ENCODE assay signal across 9 cellular contexts in the genomic region with DNA sequence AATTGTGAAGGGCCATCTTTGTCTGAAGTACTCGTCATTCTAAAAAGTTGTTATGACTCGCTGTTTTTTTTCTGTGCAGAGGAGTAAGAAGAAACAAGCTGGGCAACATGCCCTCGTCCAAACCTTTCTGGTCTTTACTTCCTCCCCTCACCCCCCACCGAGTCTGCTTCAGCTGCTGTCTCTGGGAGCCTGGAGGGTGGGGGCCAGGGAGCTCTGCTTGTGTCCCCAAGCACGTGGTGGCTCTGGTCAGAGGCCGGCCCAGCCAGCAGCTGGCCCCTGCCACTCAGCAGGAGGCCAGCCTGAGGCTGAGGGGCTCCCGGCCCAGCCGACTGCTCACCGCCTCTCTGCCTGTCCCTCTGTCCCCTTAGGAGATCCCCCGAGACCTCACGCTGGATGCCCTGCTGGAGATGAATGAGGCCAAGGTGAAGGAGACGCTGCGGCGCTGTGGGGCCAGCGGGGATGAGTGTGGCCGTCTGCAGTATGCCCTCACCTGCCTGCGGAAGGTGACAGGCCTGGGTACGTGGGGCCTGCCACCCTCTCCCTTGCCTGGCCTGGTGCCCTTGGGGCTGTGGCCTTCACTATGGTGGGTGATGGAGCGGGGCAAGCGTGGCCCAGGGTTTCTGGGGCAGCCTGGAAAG. TPM values are rescaled to one million over a fixed set of nuclear protein-coding genes. Genes with fewer than 3 reads are reported as not detected.
DNase-seq lines count a peak whose midpoint lies in the region; ATAC-seq and TF ChIP-seq lines count a peak whose summit lies in the region.
"Had no signal": no experiment of that assay in that cellular context is flagged by ENCODE, and none has a peak within 500 bp of the region (broad histone marks: within the 10 kb centered on the region; RNA-seq: fewer than 3 reads in every experiment).

No MANE protein-coding gene starts in this region.

- H3K27ac ChIP-seq in BLaER1 treated with 17β-estradiol and CSF1 and Interleukin-3, amounts not matched to agents 10 nM and 100 nM: peak overlapping the region in 6 of 11 experiments; percentile 32 to 50 (median 44); a peak in 8 of 22 replicates
- H3K27ac ChIP-seq in SK-N-MC (peak overlapping the region; percentile 96), fibroblast of lung (ENCODE audit: insufficient read depth, low read length) (no peak overlapping the region), osteoblast (ENCODE audit: low read depth, low read length) (peak overlapping the region; percentile 13)

- H3K4me2 ChIP-seq in BLaER1 treated with 17β-estradiol and CSF1 and Interleukin-3, amounts not matched to agents 10 nM and 100 nM: peak overlapping the region in 7 of 11 experiments; percentile 25 to 48 (median 33); a peak in 12 of 22 replicates
- H3K4me2 ChIP-seq in fibroblast of lung (ENCODE audit: extremely low read depth, insufficient read depth, low read length) (no peak overlapping the region), osteoblast (ENCODE audit: insufficient read depth, low read length) (no peak overlapping the region)

- H3K79me2 ChIP-seq in fibroblast of lung (ENCODE audit: control insufficient read depth, insufficient read depth, low read length) (no peaks in the 10 kb centered on the region), osteoblast (ENCODE audit: insufficient read depth, low read length) (no peaks in the 10 kb centered on the region)

- peaks cover 0 to 12% (median 0%) of the 10 kb centered on the region in 11 experiments; a peak in 1 of 22 replicates for H3K36me3 ChIP-seq in BLaER1 treated with 17β-estradiol and CSF1 and Interleukin-3, amounts not matched to agents 10 nM and 100 nM
- H3K36me3 ChIP-seq in SK-N-MC (ENCODE audit: insufficient read depth, low read length): peaks cover 7% of the 10 kb centered on the region; the same call in 1 of the 2 replicates
- H3K36me3 ChIP-seq in fibroblast of lung (ENCODE audit: control insufficient read depth, insufficient read depth, low read length): no peaks in the 10 kb centered on the region
- no peaks in the 10 kb centered on the region for H3K36me3 ChIP-seq in osteoblast (ENCODE audit: insufficient read depth, low read length)

- H2AFZ ChIP-seq in fibroblast of lung (ENCODE audit: low read length): no peak overlapping the region
- no peak overlapping the region for H2AFZ ChIP-seq in osteoblast (ENCODE audit: low read length)

- peaks cover 3% of the 10 kb centered on the region for H3K36me3 Mint-ChIP-seq in effector memory CD8-positive, alpha-beta T cell (ENCODE audit: insufficient read depth)

- DNase-seq in SK-N-MC (ENCODE audit: low read depth, low spot score): no peak
- DNase-seq in fibroblast of lung (ENCODE audit: low read depth in 2 of 2): peak; percentile 51 to 67
- peak; percentile 88 for DNase-seq in osteoblast (ENCODE audit: insufficient read length, low spot score, missing footprints)
- no peak for DNase-seq in COLO668 (lab: John Stamatoyannopoulos, UW; ENCODE audit: unreplicated experiment)
- DNase-seq in activated gamma-delta T cell treated with Interleukin-2 at 50 U/mL for 16 hours: no peak
- no peak for DNase-seq in effector memory CD8-positive, alpha-beta T cell

- peak overlapping the region in 1 of 2 donors; percentile 3 for H3K27ac Mint-ChIP-seq in effector memory CD8-positive, alpha-beta T cell
- H3K27ac Mint-ChIP-seq: dendritic cell treated with granulocyte-macrophage colony-stimulating factor and Interleukin-4, amounts not matched to agents 40 ng/mL and 50 ng/mL, for 4 days had no signal

- H3K9me3 ChIP-seq in BLaER1 treated with 17β-estradiol and CSF1 and Interleukin-3, amounts not matched to agents 10 nM and 100 nM (replicated peaks in 1 of 11): no peaks in the 10 kb centered on the region
- H3K9me3 ChIP-seq in SK-N-MC (ENCODE audit: low read depth, low read length) (no peaks in the 10 kb centered on the region), fibroblast of lung (ENCODE audit: control insufficient read depth, insufficient read depth, low read depth, low read length) (no peaks in the 10 kb centered on the region), osteoblast (ENCODE audit: low read depth, low read length) (no peaks in the 10 kb centered on the region)

- no peaks in the 10 kb centered on the region for H3K27me3 Mint-ChIP-seq in effector memory CD8-positive, alpha-beta T cell
- H3K27me3 Mint-ChIP-seq: dendritic cell treated with granulocyte-macrophage colony-stimulating factor and Interleukin-4, amounts not matched to agents 40 ng/mL and 50 ng/mL, for 4 days had no signal

- no peak for ATAC-seq in HG02852 (IDR thresholded peaks at IDR 0.05; ENCODE audit: unreplicated experiment)
- no peak for ATAC-seq in effector memory CD8-positive, alpha-beta T cell (replicated peaks)

- peaks cover 11 to 28% of the 10 kb centered on the region in 2 donors for H3K4me1 Mint-ChIP-seq in effector memory CD8-positive, alpha-beta T cell (ENCODE audit: low read depth in 2 of 2)

- H3K9me3 Mint-ChIP-seq in effector memory CD8-positive, alpha-beta T cell: no peaks in the 10 kb centered on the region
- H3K9me3 Mint-ChIP-seq: dendritic cell treated with granulocyte-macrophage colony-stimulating factor and Interleukin-4, amounts not matched to agents 40 ng/mL and 50 ng/mL, for 4 days had no signal

- no peak for TF ChIP-seq CTCF in fibroblast of lung (conservative IDR thresholded peaks at IDR 0.05 in 1 of 2, IDR thresholded peaks at IDR 0.05 in 1 of 2; ENCODE audit: low read depth in 1 of 2, low read length in 2 of 2)
- no peak for TF ChIP-seq CTCF in osteoblast (IDR thresholded peaks at IDR 0.05; ENCODE audit: extremely low read depth, low read depth, low read length)

- no peak overlapping the region for H3K4me3 ChIP-seq in BLaER1 treated with 17β-estradiol and CSF1 and Interleukin-3, amounts not matched to agents 10 nM and 100 nM
- H3K4me3 ChIP-seq in SK-N-MC: no peak overlapping the region
- no peak overlapping the region for H3K4me3 ChIP-seq in fibroblast of lung (replicated peaks in 1 of 4; ENCODE audit: control extremely low read depth in 1 of 4, insufficient read depth in 1 of 4, low read depth in 3 of 4, low read length in 4 of 4)
- H3K4me3 ChIP-seq in osteoblast (ENCODE audit: insufficient read depth, low read length): no peak overlapping the region

- H3K4me3 Mint-ChIP-seq in effector memory CD8-positive, alpha-beta T cell: no peak overlapping the region
- H3K4me3 Mint-ChIP-seq: dendritic cell treated with granulocyte-macrophage colony-stimulating factor and Interleukin-4, amounts not matched to agents 40 ng/mL and 50 ng/mL, for 4 days had no signal

- H3K9ac ChIP-seq in BLaER1 treated with 17β-estradiol and CSF1 and Interleukin-3, amounts not matched to agents 10 nM and 100 nM: peak overlapping the region in 5 of 11 experiments; percentile 7 to 50 (median 25); a peak in 4 of 22 replicates
- H3K9ac ChIP-seq in SK-N-MC (ENCODE audit: insufficient read length): peak overlapping the region; percentile 61
- H3K9ac ChIP-seq in fibroblast of lung (ENCODE audit: insufficient read depth, low read length): no peak overlapping the region

- H3K27me3 ChIP-seq in BLaER1 treated with 17β-estradiol and CSF1 and Interleukin-3, amounts not matched to agents 10 nM and 100 nM: no peaks in the 10 kb centered on the region
- H3K27me3 ChIP-seq in fibroblast of lung (ENCODE audit: control insufficient read depth, insufficient read depth, low read length): no peaks in the 10 kb centered on the region
- H3K27me3 ChIP-seq in osteoblast (ENCODE audit: insufficient read depth, low read length): no peaks in the 10 kb centered on the region

- peaks cover 0 to 19% (median 8%) of the 10 kb centered on the region in 11 experiments; a peak in 10 of 22 replicates for H4K20me1 ChIP-seq in BLaER1 treated with 17β-estradiol and CSF1 and Interleukin-3, amounts not matched to agents 10 nM and 100 nM
- H4K20me1 ChIP-seq in fibroblast of lung (ENCODE audit: control insufficient read depth, extremely low read depth, insufficient read depth, low read length) (no peaks in the 10 kb centered on the region), osteoblast (ENCODE audit: insufficient read depth, low read length) (no peaks in the 10 kb centered on the region)

- peaks cover 21 to 42% (median 29%) of the 10 kb centered on the region in 10 experiments for H3K4me1 ChIP-seq in BLaER1 treated with 17β-estradiol and CSF1 and Interleukin-3, amounts not matched to agents 10 nM and 100 nM
- H3K4me1 ChIP-seq in fibroblast of lung (ENCODE audit: control insufficient read depth, extremely low read depth, insufficient read depth, low read length): peaks cover 4% of the 10 kb centered on the region
- peaks cover 22% of the 10 kb centered on the region for H3K4me1 ChIP-seq in osteoblast (ENCODE audit: insufficient read depth, low read length)

RNA-seq across cellular contexts. Expression of gene LGALS9, which starts 53.7 kb away (rescaled TPM):
- total RNA-seq in fibroblast of lung (0.51 and 1.7 TPM in 2 replicates), osteoblast (1.4 and 4.7 TPM in 2 replicates)
- 2.0 and 2.1 TPM in 2 replicates for polyA plus RNA-seq in fibroblast of lung
- polyA plus RNA-seq in fibroblast of lung (2012): 1.5 and 2.3 TPM in 2 replicates
- polyA minus RNA-seq in fibroblast of lung (ENCODE audit: low replicate concordance): 1.7 and 22.3 TPM in 2 replicates

Comparison
In these comparisons a context has a peak if more than half of its experiments do, and no peak if none do; other contexts are left out.
1. H3K4me2 ChIP-seq: peak in BLaER1 treated with 17β-estradiol and CSF1 and Interleukin-3, amounts not matched to agents 10 nM and 100 nM (7 of 11); none in fibroblast of lung (single experiment) and osteoblast (single experiment).
2. DNase-seq: peak in fibroblast of lung (2 of 2) and osteoblast (single experiment); none in SK-N-MC (single experiment), COLO668 (single experiment), activated gamma-delta T cell treated with Interleukin-2 at 50 U/mL for 16 hours (single experiment) and effector memory CD8-positive, alpha-beta T cell (0 of 3).